17 cellular contexts compared by ENCODE assay signal in the genomic region with DNA sequence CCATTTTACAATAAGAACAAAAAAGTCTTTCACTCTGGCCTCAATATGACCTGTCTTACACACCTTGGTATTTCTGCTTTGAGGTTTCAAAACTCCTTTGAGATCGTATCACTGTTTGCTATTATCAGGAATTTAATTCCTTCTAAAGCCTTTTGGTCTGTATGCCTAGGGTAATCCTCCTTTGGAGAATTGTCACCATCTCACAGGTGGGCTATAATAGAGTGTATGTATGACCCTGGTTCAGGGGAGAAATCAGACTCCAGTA. TPM values are rescaled to one million over a fixed set of nuclear protein-coding genes. Genes with fewer than 3 reads are reported as not detected.
DNase-seq lines count a peak whose midpoint lies in the region; ATAC-seq and TF ChIP-seq lines count a peak whose summit lies in the region.
"Had no signal": no experiment of that assay in that cellular context is flagged by ENCODE, and none has a peak within 500 bp of the region (broad histone marks: within the 10 kb centered on the region; RNA-seq: fewer than 3 reads in every experiment).

No MANE protein-coding gene starts in this region.

- BruUV-seq in MCF 10A (replicated peaks; lab: Mats Ljungman, UMichigan) (no TSS peak), mammary epithelial cell (replicated peaks; lab: Mats Ljungman, UMichigan) (no TSS peak)

- no peak overlapping the region for H3K4me3 Mint-ChIP-seq in MCF 10A (ENCODE audit: unreplicated experiment)
- no peak overlapping the region for H3K4me3 Mint-ChIP-seq in activated T-cell treated with anti-CD3 and anti-CD28 coated beads, Interleukin-2, amount 50 U/mL, for 4 hours
- H3K4me3 Mint-ChIP-seq: CD4-positive, alpha-beta T cell; GM23338 had no signal

- CTCF ChIA-PET in MCF 10A (lab: Yijun Ruan, JAX) = interaction anchor here (0.6 to 2.2 kb wide), 8 partner anchors 9 to 380 kb away, joined by 3 to 12 read pairs (median 6); no protein-coding TSS in a partner anchor
- CTCF ChIA-PET in mammary epithelial cell (lab: Charles Lee; ENCODE audit: low non-redundant PET) = interaction anchor here (0.7 kb wide), 1 partner anchor 154 kb away, joined by 3 read pairs; no protein-coding TSS in a partner anchor

- peak overlapping the region; percentile 89 to 92 for H3K27ac ChIP-seq in breast epithelium
- H3K27ac ChIP-seq in left ventricle myocardium inferior (replicated peaks) = peak overlapping the region; percentile 96
- no peak overlapping the region for H3K27ac ChIP-seq in mammary epithelial cell (ENCODE audit: insufficient read depth, low read depth, low read length)
- H3K27ac ChIP-seq: 22Rv1, A549, C4-2B, HL-60 had no signal

- no peaks in the 10 kb centered on the region for H3K27me3 Mint-ChIP-seq in MCF 10A (ENCODE audit: insufficient read depth, unreplicated experiment)
- H3K27me3 Mint-ChIP-seq in activated T-cell treated with anti-CD3 and anti-CD28 coated beads, Interleukin-2, amount 50 U/mL, for 4 hours (ENCODE audit: low read depth) = no peaks in the 10 kb centered on the region
- H3K27me3 Mint-ChIP-seq: CD4-positive, alpha-beta T cell had no signal

- intact Hi-C loops in breast epithelium (cut with DNase I; ENCODE audit: low total_unique reads) = no loop called here
- intact Hi-C loops in MCF 10A (cut with micrococcal nuclease) = loop anchor here (1.0 to 2.0 kb wide), 2 partner anchors 155 to 379 kb away; no protein-coding TSS in a partner anchor
- intact Hi-C loops in left ventricle myocardium inferior (cut with micrococcal nuclease) = no loop called here
- intact Hi-C loops in left cardiac atrium (cut with DNase I) = no loop called here
- intact Hi-C loops in mammary epithelial cell (cut with micrococcal nuclease) = loop anchor here (1.0 to 5.0 kb wide), 2 partner anchors 69 to 155 kb away; no protein-coding TSS in a partner anchor

- peaks cover 0 to 22% of the 10 kb centered on the region in 2 donors for H3K4me1 ChIP-seq in breast epithelium
- H3K4me1 ChIP-seq in left ventricle myocardium inferior = peaks cover 73% of the 10 kb centered on the region
- H3K4me1 ChIP-seq in mammary epithelial cell (ENCODE audit: insufficient read depth, low read length) = peaks cover 10% of the 10 kb centered on the region
- H3K4me1 ChIP-seq: A549 had no signal

- POLR2A ChIA-PET in MCF 10A (lab: Yijun Ruan, JAX) = interaction anchor here (0.6 to 2.8 kb wide), 2 partner anchors 9 to 509 kb away, joined by 3 to 8 read pairs; no protein-coding TSS in a partner anchor

- H4K20me1 ChIP-seq in mammary epithelial cell (ENCODE audit: insufficient read depth, low read length) = no peaks in the 10 kb centered on the region

- no peak for ATAC-seq in left cardiac atrium
- no peak for ATAC-seq in activated T-cell treated with anti-CD3 and anti-CD28 coated beads, Interleukin-2, amount 50 U/mL, for 4 hours

- no peak overlapping the region for H3K4me2 ChIP-seq in mammary epithelial cell (ENCODE audit: insufficient read depth, low read depth, low read length)
- H3K4me2 ChIP-seq: A549, GM23338 had no signal

- peaks cover 10% of the 10 kb centered on the region for H3K4me1 Mint-ChIP-seq in MCF 10A (ENCODE audit: insufficient read depth, unreplicated experiment)
- H3K4me1 Mint-ChIP-seq in activated T-cell treated with anti-CD3 and anti-CD28 coated beads, Interleukin-2, amount 50 U/mL, for 4 hours (ENCODE audit: low read depth) = peaks cover 2% of the 10 kb centered on the region

- H3K27me3 ChIP-seq in breast epithelium (no peaks in the 10 kb centered on the region), left ventricle myocardium inferior (ENCODE audit: low read depth) (no peaks in the 10 kb centered on the region), mammary epithelial cell (ENCODE audit: insufficient read depth, low read length) (no peaks in the 10 kb centered on the region)

- H3K36me3 ChIP-seq in breast epithelium (no peaks in the 10 kb centered on the region), left ventricle myocardium inferior (no peaks in the 10 kb centered on the region), mammary epithelial cell (ENCODE audit: insufficient read depth, low read length) (no peaks in the 10 kb centered on the region)

- H3K4me3 ChIP-seq in breast epithelium = no peak overlapping the region
- no peak overlapping the region for H3K4me3 ChIP-seq in left ventricle myocardium inferior
- no peak overlapping the region for H3K4me3 ChIP-seq in mammary epithelial cell (replicated peaks in 1 of 3; ENCODE audit: insufficient read depth in 1 of 3, low read depth in 2 of 3, low read length in 3 of 3)
- H3K4me3 ChIP-seq: A549, GM23338 had no signal

- no peak overlapping the region for H3K27ac Mint-ChIP-seq in MCF 10A (ENCODE audit: low read depth, unreplicated experiment)
- H3K27ac Mint-ChIP-seq: CD4-positive, alpha-beta T cell; GM23338 had no signal

- DNase-seq in breast epithelium (ENCODE audit: low spot score in 2 of 2) = no peak
- no peak for DNase-seq in MCF 10A (ENCODE audit: unreplicated experiment)
- no peak for DNase-seq in left ventricle myocardium inferior
- no peak for DNase-seq in left cardiac atrium
- DNase-seq in mammary epithelial cell = peak; percentile 57
- DNase-seq in activated T-cell treated with anti-CD3 and anti-CD28 coated beads, Interleukin-2, amount 50 U/mL, for 4 hours = no peak
- DNase-seq in NCI-H187 treated with DMSO at 0.1 percent for 48 hours (lab: John Stamatoyannopoulos, UW) = no peak
- DNase-seq: DMS153, DMS79, GDM1 had no signal

- H3K9me3 ChIP-seq in breast epithelium = no peaks in the 10 kb centered on the region
- H3K9me3 ChIP-seq in left ventricle myocardium inferior (replicated peaks) = no peaks in the 10 kb centered on the region
- H3K9me3 ChIP-seq in mammary epithelial cell (replicated peaks; ENCODE audit: insufficient read depth, low read length) = no peaks in the 10 kb centered on the region
- H3K9me3 ChIP-seq: A549, Caco-2 had no signal

- H3K9ac ChIP-seq in mammary epithelial cell (ENCODE audit: insufficient read depth, low read length) = no peak overlapping the region

- no peak overlapping the region for H2AFZ ChIP-seq in mammary epithelial cell (ENCODE audit: low read depth, low read length)
- H2AFZ ChIP-seq: GM23338 had no signal

- dilution Hi-C loops in mammary epithelial cell (cut with HindIII; ENCODE audit: low sequenced_read_pairs) = no loop called here

- no peaks in the 10 kb centered on the region for H3K9me3 Mint-ChIP-seq in MCF 10A (ENCODE audit: unreplicated experiment)
- H3K9me3 Mint-ChIP-seq in activated T-cell treated with anti-CD3 and anti-CD28 coated beads, Interleukin-2, amount 50 U/mL, for 4 hours = no peaks in the 10 kb centered on the region
- H3K9me3 Mint-ChIP-seq: CD4-positive, alpha-beta T cell had no signal

- in situ Hi-C loops in mammary epithelial cell (cut with MboI; ENCODE audit: low sequenced_read_pairs in 2 of 2) = no loop called here

- TF ChIP-seq CTCF in breast epithelium (IDR thresholded peaks at IDR 0.05) (no peak), MCF 10A (IDR thresholded peaks at IDR 0.05; ENCODE audit: unreplicated experiment) (no peak), left ventricle myocardium inferior (IDR thresholded peaks at IDR 0.05; ENCODE audit: borderline replicate concordance) (no peak), mammary epithelial cell (conservative IDR thresholded peaks at IDR 0.05 in 1 of 2, IDR thresholded peaks at IDR 0.05 in 1 of 2; ENCODE audit: extremely low read depth in 1 of 2, insufficient read depth in 1 of 2, low read depth in 1 of 2, low read length in 2 of 2) (no peak)

- no peaks in the 10 kb centered on the region for H3K36me3 Mint-ChIP-seq in MCF 10A (ENCODE audit: insufficient read depth, unreplicated experiment)
- peaks cover 2% of the 10 kb centered on the region for H3K36me3 Mint-ChIP-seq in activated T-cell treated with anti-CD3 and anti-CD28 coated beads, Interleukin-2, amount 50 U/mL, for 4 hours (ENCODE audit: insufficient read depth)

- no peak for TF ChIP-seq POLR2A in breast epithelium (IDR thresholded peaks at IDR 0.05)

- H3K79me2 ChIP-seq in mammary epithelial cell (ENCODE audit: insufficient read depth, low read length) = no peaks in the 10 kb centered on the region

- 8% methylated on average over 1 of the region's 1 CpG for whole genome bisulfite sequencing in mammary epithelial cell (ENCODE audit: low coverage, missing lambda C conversion rate)

RNA-seq across cellular contexts. Expression of gene CMYA5, which starts 13.7 kb away (rescaled TPM):
- total RNA-seq in breast epithelium (100 to 1,000 TPM in 1 of 3 donors, 10 to 100 TPM in 1, 1 to 10 TPM in 1; 5.0 to 132 (median 37.0) TPM), MCF 10A (2022) (0.37 and 0.61 TPM in 2 replicates), left ventricle myocardium inferior (1,210 TPM), left cardiac atrium (100 to 1,000 TPM; 466 to 773 TPM), mammary epithelial cell (1 to 10 TPM in 1 of 2 donors, under 1 TPM in 1; 0.61 to 9.2 TPM)
- polyA plus RNA-seq in mammary epithelial cell = 0.41 TPM
- polyA minus RNA-seq in mammary epithelial cell = not detected
- total RNA-seq in activated T-cell treated with anti-CD3 and anti-CD28 coated beads, Interleukin-2, amount 50 U/mL, for 4 hours = under 1 TPM; 0.10 to 0.22 (median 0.11) TPM

Comparison
In these comparisons a context has a peak if more than half of its experiments do, and no peak if none do; other contexts are left out.
1. intact Hi-C loops: an anchor here in MCF 10A (1.0 to 2.0 kb wide) and mammary epithelial cell (1.0 to 5.0 kb wide); none called in breast epithelium, left ventricle myocardium inferior and left cardiac atrium.